ENCODE assay signal across 2 cellular contexts in the genomic region with DNA sequence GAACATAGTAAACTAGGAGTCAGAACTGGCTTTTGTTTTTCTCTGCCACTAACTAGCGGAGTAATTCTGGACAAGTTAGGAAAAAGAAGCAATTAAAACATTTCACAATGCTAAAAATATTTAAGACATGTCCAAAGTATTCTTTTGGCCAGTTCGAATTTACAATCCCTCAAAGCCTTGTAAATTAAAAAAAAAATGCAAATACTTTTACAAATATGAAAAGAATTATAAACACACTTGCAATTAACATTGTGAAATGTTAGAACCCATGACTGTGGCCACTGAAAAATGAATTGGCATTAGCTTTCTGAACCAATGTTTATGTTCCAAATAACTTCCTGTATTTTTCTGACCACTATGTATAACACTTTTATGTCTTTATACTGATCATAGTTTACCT.
TF ChIP-seq lines count a peak whose summit lies in the region.

No MANE protein-coding gene starts in this region.

TF ChIP-seq in endothelial cell of umbilical vein, 7 proteins besides CTCF, POLR2A, EP300 and RAD21:
- no peak for TF ChIP-seq MYC (IDR thresholded peaks at IDR 0.05; ENCODE audit: low read depth, low read length)
- TF ChIP-seq POLR2AphosphoS5 (IDR thresholded peaks at IDR 0.05; ENCODE audit: insufficient read depth, low read depth, low read length) = no peak
- no peak for TF ChIP-seq GATA2 (IDR thresholded peaks at IDR 0.05; ENCODE audit: insufficient read depth, insufficient read length, low read depth, low read length)
- no peak for TF ChIP-seq EZH2 (IDR thresholded peaks at IDR 0.05; ENCODE audit: borderline replicate concordance, low read depth, low read length, severe bottlenecking)
- no peak for TF ChIP-seq FOS (IDR thresholded peaks at IDR 0.05; ENCODE audit: borderline replicate concordance, insufficient read depth, low read length)
- TF ChIP-seq, protein P1, sequence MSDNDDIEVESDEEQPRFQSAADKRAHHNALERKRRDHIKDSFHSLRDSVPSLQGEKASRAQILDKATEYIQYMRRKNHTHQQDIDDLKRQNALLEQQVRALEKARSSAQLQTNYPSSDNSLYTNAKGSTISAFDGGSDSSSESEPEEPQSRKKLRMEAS (IDR thresholded peaks at IDR 0.05; ENCODE audit: insufficient read depth, insufficient read length) = no peak
- no peak for TF ChIP-seq JUN (IDR thresholded peaks at IDR 0.05; ENCODE audit: borderline replicate concordance, insufficient read depth, insufficient read length, low read depth)
TF ChIP-seq in endothelial cell of umbilical vein: peak in this region for 0.

TF ChIP-seq in HEK293T, 16 proteins besides CTCF, POLR2A, EP300 and RAD21:
- TF ChIP-seq HDGF (IDR thresholded peaks at IDR 0.05; ENCODE audit: borderline replicate concordance) = no peak
- TF ChIP-seq ARNT (IDR thresholded peaks at IDR 0.05) = no peak
- TF ChIP-seq CTBP1 (IDR thresholded peaks at IDR 0.05; ENCODE audit: borderline replicate concordance) = no peak
- no peak for TF ChIP-seq SUZ12 (IDR thresholded peaks at IDR 0.05)
- no peak for TF ChIP-seq FOXM1 (IDR thresholded peaks at IDR 0.05; ENCODE audit: borderline replicate concordance)
- TF ChIP-seq TARDBP (IDR thresholded peaks at IDR 0.05) = no peak
- no peak for TF ChIP-seq ZNF384 (IDR thresholded peaks at IDR 0.05)
- no peak for TF ChIP-seq SP1 (IDR thresholded peaks at IDR 0.05)
